ENCODE assay signal across 27 cellular contexts in genomic region chr1:92494485-92495141, GRCh38.
"Had no signal": no experiment of that assay in that cellular context is flagged by ENCODE, and none has a peak within 500 bp of the region (broad histone marks: within the 10 kb centered on the region; RNA-seq: fewer than 3 reads in every experiment).

No MANE protein-coding gene starts in this region.

- H3K27me3 ChIP-seq: breast epithelium, neutrophil, right lobe of liver, vagina had no signal

- DNase-seq: activated B cell treated with CpG ODN at 0.5 μM for 24 hours; activated CD4-positive, alpha-beta T cell treated with anti-CD3 and anti-CD28 coated beads, Interleukin-2, amount 50 U/mL, for 4 hours; activated effector memory CD4-positive, alpha-beta T cell treated with anti-CD3 and anti-CD28 coated beads, Interleukin-2, amount 50 U/mL, for 16 hours; activated naive CD4-positive, alpha-beta T cell treated with anti-CD3 and anti-CD28 coated beads for 36 hours; activated T-cell treated with anti-CD3 and anti-CD28 coated beads for 4 hours; central memory CD4-positive, alpha-beta T cell; foreskin keratinocyte; heart left ventricle; hypothalamus; immature natural killer cell; kidney; left colon; mammary epithelial cell; right lobe of liver; stimulated activated CD4-positive, alpha-beta T cell treated with anti-CD3 and anti-CD28 coated beads, Interleukin-4, amount 100 ng/mL, for 24 hours had no signal

- H3K27me3 Mint-ChIP-seq: activated B cell treated with CpG ODN at 0.5 μM for 24 hours; stimulated activated naive CD8-positive, alpha-beta T cell treated with anti-CD3 and anti-CD28 coated beads, Interleukin-15, Interleukin-2, amounts not matched to agents 100 ng/mL and 50 ng/mL, for 24 hours had no signal

- H3K4me1 Mint-ChIP-seq: activated B cell treated with CpG ODN at 0.5 μM for 24 hours, nephron had no signal

- H3K4me3 ChIP-seq: breast epithelium, heart left ventricle, right lobe of liver, skin epidermis, thoracic aorta, vagina had no signal

- H3K36me3 ChIP-seq: breast epithelium, heart left ventricle, neutrophil, right lobe of liver, thoracic aorta, vagina had no signal

- ATAC-seq: foreskin keratinocyte; heart left ventricle; left colon; stimulated activated effector memory CD8-positive, alpha-beta T cell treated with anti-CD3 and anti-CD28 coated beads, Interleukin-12 subunit alpha, Interleukin-12 subunit beta, amount 100 ng/mL, for 72 hours had no signal

- H3K36me3 Mint-ChIP-seq: immature natural killer cell; stimulated activated effector memory CD8-positive, alpha-beta T cell treated with anti-CD3 and anti-CD28 coated beads, Interleukin-12 subunit alpha, Interleukin-12 subunit beta, amount 100 ng/mL, for 72 hours; type B pancreatic cell had no signal

- H3K4me3 Mint-ChIP-seq: activated B cell treated with CpG ODN at 0.5 μM for 24 hours; activated naive CD4-positive, alpha-beta T cell treated with anti-CD3 and anti-CD28 coated beads for 36 hours; activated T-helper 1 cell treated with anti-CD3 and anti-CD28 coated beads, Interleukin-12 subunit alpha, Interleukin-12 subunit beta, Interleukin-2, Interleukin-4 antibody, amounts not matched to agents 30 ng/mL and 10 ng/mL and 1 ng/mL, durations not matched to agents 14 hours and 24 hours and 36 hours; immature natural killer cell; nephron; stimulated activated effector memory CD8-positive, alpha-beta T cell treated with anti-CD3 and anti-CD28 coated beads, Interleukin-12 subunit alpha, Interleukin-12 subunit beta, amount 100 ng/mL, for 72 hours; stimulated activated naive CD8-positive, alpha-beta T cell treated with anti-CD3 and anti-CD28 coated beads, Interleukin-15, Interleukin-2, amounts not matched to agents 100 ng/mL and 50 ng/mL, for 24 hours; T-helper 2 cell treated with Interferon-gamma antibody and Interleukin-4, amounts not matched to agents 5 μg/mL and 100 μg/mL, for 36 hours; type B pancreatic cell had no signal

- H3K9me3 ChIP-seq: breast epithelium, heart left ventricle, neutrophil, right lobe of liver, thoracic aorta, vagina had no signal

- H3K27ac ChIP-seq: breast epithelium, foreskin keratinocyte, heart left ventricle, neutrophil, right lobe of liver, skin epidermis, thoracic aorta, vagina had no signal

- H3K27ac Mint-ChIP-seq: activated B cell treated with CpG ODN at 0.5 μM for 24 hours; activated naive CD4-positive, alpha-beta T cell treated with anti-CD3 and anti-CD28 coated beads for 36 hours; activated T-helper 1 cell treated with anti-CD3 and anti-CD28 coated beads, Interleukin-12 subunit alpha, Interleukin-12 subunit beta, Interleukin-2, Interleukin-4 antibody, amounts not matched to agents 30 ng/mL and 10 ng/mL and 1 ng/mL, durations not matched to agents 14 hours and 24 hours and 36 hours; immature natural killer cell; nephron; progenitor cell of endocrine pancreas; stimulated activated effector memory CD8-positive, alpha-beta T cell treated with anti-CD3 and anti-CD28 coated beads, Interleukin-12 subunit alpha, Interleukin-12 subunit beta, amount 100 ng/mL, for 72 hours; stimulated activated naive CD8-positive, alpha-beta T cell treated with anti-CD3 and anti-CD28 coated beads, Interleukin-15, Interleukin-2, amounts not matched to agents 100 ng/mL and 50 ng/mL, for 24 hours; T-helper 2 cell treated with Interferon-gamma antibody and Interleukin-4, amounts not matched to agents 5 μg/mL and 100 μg/mL, for 36 hours; type B pancreatic cell had no signal

- H3K9me3 Mint-ChIP-seq: activated B cell treated with CpG ODN at 0.5 μM for 24 hours; activated naive CD4-positive, alpha-beta T cell treated with anti-CD3 and anti-CD28 coated beads for 36 hours; immature natural killer cell; nephron; stimulated activated effector memory CD8-positive, alpha-beta T cell treated with anti-CD3 and anti-CD28 coated beads, Interleukin-12 subunit alpha, Interleukin-12 subunit beta, amount 100 ng/mL, for 72 hours; stimulated activated naive CD8-positive, alpha-beta T cell treated with anti-CD3 and anti-CD28 coated beads, Interleukin-15, Interleukin-2, amounts not matched to agents 100 ng/mL and 50 ng/mL, for 24 hours; T-helper 2 cell treated with Interferon-gamma antibody and Interleukin-4, amounts not matched to agents 5 μg/mL and 100 μg/mL, for 36 hours; type B pancreatic cell had no signal

- H3K4me1 ChIP-seq: breast epithelium, foreskin keratinocyte, heart left ventricle, right lobe of liver, vagina had no signal
